ENCODE assay signal across 11 cellular contexts in genomic region chr20:48609491-48609978, GRCh38.
DNase-seq lines count a peak whose midpoint lies in the region; ATAC-seq and TF ChIP-seq lines count a peak whose summit lies in the region.
"Had no signal": no experiment of that assay in that cellular context is flagged by ENCODE, and none has a peak within 500 bp of the region (broad histone marks: within the 10 kb centered on the region; RNA-seq: fewer than 3 reads in every experiment).

No MANE protein-coding gene starts in this region.

- no peak overlapping the region for H3K4me3 Mint-ChIP-seq in activated CD4-positive, alpha-beta memory T cell treated with anti-CD3 and anti-CD28 coated beads, Interleukin-2, amount 10 ng/mL, durations not matched to agents 7 days and 5 days

- intact Hi-C loops in lower leg skin (cut with DNase I; ENCODE audit: low total_unique reads), result no loop called here

- DNase-seq in activated CD4-positive, alpha-beta memory T cell treated with anti-CD3 and anti-CD28 coated beads, Interleukin-2, amount 10 ng/mL, durations not matched to agents 7 days and 5 days, result no peak
- no peak for DNase-seq in lower leg skin (ENCODE audit: low spot score in 2 of 2)
- no peak for DNase-seq in NCI-H1694 treated with DMSO at 0.1 percent for 48 hours (lab: John Stamatoyannopoulos, UW)
- no peak for DNase-seq in nucleus accumbens (lab: John Stamatoyannopoulos, UW)
- no peak for DNase-seq in EL
- DNase-seq: CD4-positive, alpha-beta memory T cell; stimulated activated CD8-positive, alpha-beta memory T cell treated with anti-CD3 and anti-CD28 coated beads, Interleukin-4, amount 100 ng/mL, for 48 hours had no signal

- WGBS in lower leg skin, 2 donors, result 70 to 80% methylated on average over 5 of the region's 5 CpGs

- no peaks in the 10 kb centered on the region for H3K9me3 Mint-ChIP-seq in activated CD4-positive, alpha-beta memory T cell treated with anti-CD3 and anti-CD28 coated beads, Interleukin-2, amount 10 ng/mL, durations not matched to agents 7 days and 5 days
- H3K9me3 Mint-ChIP-seq: CD4-positive, alpha-beta memory T cell had no signal

- peaks cover 5% of the 10 kb centered on the region for H3K27me3 Mint-ChIP-seq in activated CD4-positive, alpha-beta memory T cell treated with anti-CD3 and anti-CD28 coated beads, Interleukin-2, amount 10 ng/mL, durations not matched to agents 7 days and 5 days

- ATAC-seq in GM18505 (IDR thresholded peaks at IDR 0.05; ENCODE audit: unreplicated experiment), result peak; percentile 55
- ATAC-seq in GM19328 (IDR thresholded peaks at IDR 0.05; ENCODE audit: unreplicated experiment), result peak; percentile 62
- peak; percentile 90 for ATAC-seq in HG02938 (IDR thresholded peaks at IDR 0.05; ENCODE audit: unreplicated experiment)

- peak overlapping the region; percentile 10 for H3K27ac Mint-ChIP-seq in activated CD4-positive, alpha-beta memory T cell treated with anti-CD3 and anti-CD28 coated beads, Interleukin-2, amount 10 ng/mL, durations not matched to agents 7 days and 5 days

- POLR2A ChIA-PET in activated CD4-positive, alpha-beta memory T cell treated with anti-CD3 and anti-CD28 coated beads, Interleukin-2, amount 10 ng/mL, durations not matched to agents 7 days and 5 days (lab: Charles Lee), result no interaction called here

- CTCF ChIA-PET in activated CD4-positive, alpha-beta memory T cell treated with anti-CD3 and anti-CD28 coated beads, Interleukin-2, amount 10 ng/mL, durations not matched to agents 7 days and 5 days (lab: Charles Lee), result interaction anchor here (1.7 kb wide), 1 partner anchor 11 kb away, joined by 9 read pairs; no protein-coding TSS in a partner anchor

- H3K36me3 Mint-ChIP-seq in activated CD4-positive, alpha-beta memory T cell treated with anti-CD3 and anti-CD28 coated beads, Interleukin-2, amount 10 ng/mL, durations not matched to agents 7 days and 5 days (ENCODE audit: low read depth), result no peaks in the 10 kb centered on the region
- H3K36me3 Mint-ChIP-seq: brain; CD4-positive, alpha-beta memory T cell had no signal

- TF ChIP-seq POLR2A in GM18505 (IDR thresholded peaks at IDR 0.05; ENCODE audit: borderline replicate concordance, extremely low read depth, insufficient read depth, insufficient read length) (no peak), lower leg skin (IDR thresholded peaks at IDR 0.05) (no peak)

- TF ChIP-seq CTCF in lower leg skin (IDR thresholded peaks at IDR 0.05), result no peak

- peaks cover 19% of the 10 kb centered on the region for H3K4me1 Mint-ChIP-seq in activated CD4-positive, alpha-beta memory T cell treated with anti-CD3 and anti-CD28 coated beads, Interleukin-2, amount 10 ng/mL, durations not matched to agents 7 days and 5 days

- no peak overlapping the region for H3K4me3 ChIP-seq in lower leg skin (ENCODE audit: low read depth, poor library complexity, severe bottlenecking)
